ENCODE assay signal across 8 cellular contexts in genomic region chr19:45901912-45902650, GRCh38. TPM values are rescaled to one million over a fixed set of nuclear protein-coding genes. Genes with fewer than 3 reads are reported as not detected.
DNase-seq lines count a peak whose midpoint lies in the region; ATAC-seq, FAIRE-seq and TF ChIP-seq lines count a peak whose summit lies in the region.

Gene MYPOP (minus strand): TSS chr19:45902613. CDS start chr19:45901773, 840 bp downstream.

- no peak for TF ChIP-seq CTCF in fibroblast of villous mesenchyme (IDR thresholded peaks at IDR 0.05; ENCODE audit: insufficient read depth, low read depth, low read length)
- no peak for TF ChIP-seq CTCF in pancreas (IDR thresholded peaks at IDR 0.05)

- intact Hi-C loops in activated CD4-positive, alpha-beta T cell treated with anti-CD3 and anti-CD28 coated beads, Interleukin-2, amount 10 ng/mL, durations not matched to agents 24 days and 14 days (cut with micrococcal nuclease) = loop anchor here (1.0 to 5.0 kb wide), 6 partner anchors 16 to 1840 kb away; partner anchors contain the start of genes CALM3, CCDC61, IRF2BP1 and SIX5
- intact Hi-C loops in pancreas (cut with DNase I) = no loop called here

- WGBS in pancreas, 2 donors = 1% methylated on average over 41 to 47 of the region's 47 CpGs

- peak within 1 kb of the TSS; percentile 91 for H3K27ac Mint-ChIP-seq in activated CD4-positive, alpha-beta T cell treated with anti-CD3 and anti-CD28 coated beads, Interleukin-2, amount 10 ng/mL, durations not matched to agents 24 days and 14 days
- H3K27ac Mint-ChIP-seq in T-helper 2 cell treated with Interferon-gamma antibody and Interleukin-4, amounts not matched to agents 5 μg/mL and 100 μg/mL, for 36 hours = peak within 1 kb of the TSS; percentile 84

- H3K9me3 Mint-ChIP-seq in activated CD4-positive, alpha-beta T cell treated with anti-CD3 and anti-CD28 coated beads, Interleukin-2, amount 10 ng/mL, durations not matched to agents 24 days and 14 days = no peaks in the 10 kb centered on the region
- no peaks in the 10 kb centered on the region for H3K9me3 Mint-ChIP-seq in T-helper 2 cell treated with Interferon-gamma antibody and Interleukin-4, amounts not matched to agents 5 μg/mL and 100 μg/mL, for 36 hours

- H3K27me3 ChIP-seq in pancreas = no peaks in the 10 kb centered on the region

- peaks cover 22% of the 10 kb centered on the region for H3K4me1 Mint-ChIP-seq in activated CD4-positive, alpha-beta T cell treated with anti-CD3 and anti-CD28 coated beads, Interleukin-2, amount 10 ng/mL, durations not matched to agents 24 days and 14 days
- H3K4me1 Mint-ChIP-seq in T-helper 2 cell treated with Interferon-gamma antibody and Interleukin-4, amounts not matched to agents 5 μg/mL and 100 μg/mL, for 36 hours (ENCODE audit: low read depth) = peaks cover 19% of the 10 kb centered on the region

- H3K4me3 ChIP-seq in fibroblast of villous mesenchyme (ENCODE audit: low read depth, low read length) = peak within 1 kb of the TSS; percentile 93
- H3K4me3 ChIP-seq in pancreas = peak within 1 kb of the TSS; percentile 47 to 74 (median 56)

- ATAC-seq in pancreas = peak in 1 of 4 donors; percentile 0
- ATAC-seq in GM18519 (IDR thresholded peaks at IDR 0.05; ENCODE audit: low FRiP score, unreplicated experiment) = no peak

- FAIRE-seq in pancreas (lab: Jason Lieb, UNC) = no peak

- H3K36me3 Mint-ChIP-seq in activated CD4-positive, alpha-beta T cell treated with anti-CD3 and anti-CD28 coated beads, Interleukin-2, amount 10 ng/mL, durations not matched to agents 24 days and 14 days (ENCODE audit: low read depth) = peaks cover 24% of the 10 kb centered on the region
- H3K36me3 Mint-ChIP-seq in T-helper 2 cell treated with Interferon-gamma antibody and Interleukin-4, amounts not matched to agents 5 μg/mL and 100 μg/mL, for 36 hours (ENCODE audit: low read depth) = peaks cover 22% of the 10 kb centered on the region

- peak; percentile 69 for DNase-seq in activated CD4-positive, alpha-beta T cell treated with anti-CD3 and anti-CD28 coated beads, Interleukin-2, amount 10 ng/mL, durations not matched to agents 24 days and 14 days
- DNase-seq in activated CD4-positive, alpha-beta T cell treated with anti-CD3 and anti-CD28 coated beads, Interleukin-2, amount 50 U/mL, for 4 hours = no peak
- no peak for DNase-seq in T-helper 2 cell treated with Interferon-gamma antibody and Interleukin-4, amounts not matched to agents 5 μg/mL and 100 μg/mL, for 36 hours (ENCODE audit: low spot score)
- DNase-seq in fibroblast of villous mesenchyme (ENCODE audit: low read depth) = no peak
- DNase-seq in pancreas = peak in 1 of 6 donors; percentile 33
- no peak for DNase-seq in dedifferentiated amniotic fluid mesenchymal stem cell (ENCODE audit: extremely low spot score)
- no peak for DNase-seq in HPDE6-E6E7 (ENCODE audit: extremely low spot score)

- H3K27ac ChIP-seq in pancreas = peak within 1 kb of the TSS in 3 of 4 donors; percentile 35 to 66 (median 60)

- H3K9me3 ChIP-seq in pancreas = no peaks in the 10 kb centered on the region

- peaks cover 8 to 21% (median 17%) of the 10 kb centered on the region in 3 donors for H3K4me1 ChIP-seq in pancreas

- peak within 1 kb of the TSS; percentile 85 for H3K4me3 Mint-ChIP-seq in activated CD4-positive, alpha-beta T cell treated with anti-CD3 and anti-CD28 coated beads, Interleukin-2, amount 10 ng/mL, durations not matched to agents 24 days and 14 days
- peak within 1 kb of the TSS; percentile 98 for H3K4me3 Mint-ChIP-seq in T-helper 2 cell treated with Interferon-gamma antibody and Interleukin-4, amounts not matched to agents 5 μg/mL and 100 μg/mL, for 36 hours

- peaks cover 0 to 10% (median 0%) of the 10 kb centered on the region in 3 donors for H3K36me3 ChIP-seq in pancreas

- H3K27me3 Mint-ChIP-seq in activated CD4-positive, alpha-beta T cell treated with anti-CD3 and anti-CD28 coated beads, Interleukin-2, amount 10 ng/mL, durations not matched to agents 24 days and 14 days = peaks cover 2% of the 10 kb centered on the region
- H3K27me3 Mint-ChIP-seq in T-helper 2 cell treated with Interferon-gamma antibody and Interleukin-4, amounts not matched to agents 5 μg/mL and 100 μg/mL, for 36 hours (ENCODE audit: low read depth) = peaks cover 5% of the 10 kb centered on the region

RNA-seq across cellular contexts. Expression of gene MYPOP, which starts in this region (rescaled TPM):
- total RNA-seq in activated CD4-positive, alpha-beta T cell treated with anti-CD3 and anti-CD28 coated beads, Interleukin-2, amount 10 ng/mL, durations not matched to agents 24 days and 14 days = 5.5 and 5.9 TPM in 2 replicates
- total RNA-seq in fibroblast of villous mesenchyme = 2.6 TPM in 2 replicates
- 1 to 10 TPM; 3.6 to 5.6 (median 4.4) TPM for total RNA-seq in pancreas
- polyA plus RNA-seq in pancreas = 1 to 10 TPM; 5.2 to 6.9 TPM
